In genomic region chr2:207925601-207926000, GRCh38 we compare ENCODE assay signal across 16 cellular contexts.
DNase-seq lines count a peak whose midpoint lies in the region; ATAC-seq and TF ChIP-seq lines count a peak whose summit lies in the region.
"Had no signal": no experiment of that assay in that cellular context is flagged by ENCODE, and none has a peak within 500 bp of the region (broad histone marks: within the 10 kb centered on the region; RNA-seq: fewer than 3 reads in every experiment).

No MANE protein-coding gene starts in this region.

- TF ChIP-seq POLR2A in prostate gland (IDR thresholded peaks at IDR 0.05), result no peak

- peaks cover 24% of the 10 kb centered on the region for H3K4me1 Mint-ChIP-seq in CD4-positive, alpha-beta T cell (ENCODE audit: low read depth)

- H3K27ac Mint-ChIP-seq in CD4-positive, alpha-beta T cell, result peak overlapping the region; percentile 67
- H3K27ac Mint-ChIP-seq: activated T-cell treated with anti-CD3 and anti-CD28 coated beads, Interleukin-2, amount 50 U/mL, for 72 hours; nephron progenitor cell had no signal

- CTCF ChIA-PET in CD4-positive, alpha-beta T cell (lab: Charles Lee), result no interaction called here

- no peak for TF ChIP-seq CTCF in CD4-positive, alpha-beta T cell (IDR thresholded peaks at IDR 0.05)
- TF ChIP-seq CTCF in hepatocyte (IDR thresholded peaks at IDR 0.05; ENCODE audit: poor library complexity), result no peak
- no peak for TF ChIP-seq CTCF in prostate gland (IDR thresholded peaks at IDR 0.05)

- H3K27me3 ChIP-seq in CD4-positive, alpha-beta T cell (ENCODE audit: control insufficient read depth, insufficient read depth, low read length), result no peaks in the 10 kb centered on the region
- no peaks in the 10 kb centered on the region for H3K27me3 ChIP-seq in hepatocyte
- no peaks in the 10 kb centered on the region for H3K27me3 ChIP-seq in prostate gland (replicated peaks; ENCODE audit: insufficient read depth)
- H3K27me3 ChIP-seq: ascending aorta had no signal

- H3K4me1 ChIP-seq in hepatocyte (ENCODE audit: insufficient read depth), result peaks cover 10% of the 10 kb centered on the region
- H3K4me1 ChIP-seq in prostate gland (replicated peaks), result peaks cover 4% of the 10 kb centered on the region
- H3K4me1 ChIP-seq: ascending aorta had no signal

- 97% methylated on average over 8 of the region's 8 CpGs for WGBS in hepatocyte (ENCODE audit: low lambda C conversion rate, missing lambda C conversion rate)
- WGBS in prostate gland, result 93% methylated on average over 8 of the region's 8 CpGs

- no peaks in the 10 kb centered on the region for H3K9me3 ChIP-seq in CD4-positive, alpha-beta T cell (ENCODE audit: control insufficient read depth, low read length)
- H3K9me3 ChIP-seq in hepatocyte (ENCODE audit: low read depth), result no peaks in the 10 kb centered on the region
- H3K9me3 ChIP-seq in prostate gland, result no peaks in the 10 kb centered on the region
- H3K9me3 ChIP-seq: ascending aorta had no signal

- no peaks in the 10 kb centered on the region for H3K79me2 ChIP-seq in hepatocyte

- peak overlapping the region; percentile 46 for H3K4me3 Mint-ChIP-seq in CD4-positive, alpha-beta T cell
- H3K4me3 Mint-ChIP-seq: nephron progenitor cell had no signal

- H3K9me3 Mint-ChIP-seq in CD4-positive, alpha-beta T cell, result no peaks in the 10 kb centered on the region
- H3K9me3 Mint-ChIP-seq: activated T-cell treated with anti-CD3 and anti-CD28 coated beads, Interleukin-2, amount 50 U/mL, for 72 hours; nephron progenitor cell had no signal

- H3K4me2 ChIP-seq in hepatocyte, result peak overlapping the region; percentile 54

- no peak overlapping the region for H2AFZ ChIP-seq in hepatocyte

- no peaks in the 10 kb centered on the region for H3K27me3 Mint-ChIP-seq in CD4-positive, alpha-beta T cell

- no peak overlapping the region for H3K27ac ChIP-seq in CD4-positive, alpha-beta T cell (ENCODE audit: low read depth, low read length)
- H3K27ac ChIP-seq in hepatocyte (peak overlapping the region; percentile 64), prostate gland (peak overlapping the region; percentile 63 to 79)
- H3K27ac ChIP-seq: ascending aorta had no signal

- DNase-seq in CD4-positive, alpha-beta T cell, result no peak
- peak; percentile 40 for DNase-seq in Jurkat, Clone E6-1 (ENCODE audit: low read depth, low spot score)
- DNase-seq in hepatocyte (ENCODE audit: low spot score) (no peak), prostate gland (ENCODE audit: low spot score) (no peak), ecto neural progenitor cell (ENCODE audit: low spot score) (no peak), NK-92 (lab: John Stamatoyannopoulos, UW; ENCODE audit: unreplicated experiment) (no peak), glomerular visceral epithelial cell (ENCODE audit: extremely low spot score) (no peak)
- DNase-seq: activated CD4-positive, alpha-beta T cell treated with anti-CD3 and anti-CD28 coated beads, Interleukin-2, amount 50 U/mL, for 4 hours; activated T-cell treated with anti-CD3 and anti-CD28 coated beads, Interleukin-2, amount 50 U/mL, for 72 hours; cortex of kidney; NCI-H1436 treated with DMSO at 0.1 percent for 48 hours; nephron progenitor cell; stimulated activated CD4-positive, alpha-beta T cell treated with anti-CD3 and anti-CD28 coated beads, Interleukin-2, amount 100 ng/mL, for 24 hours had no signal

- H3K4me3 ChIP-seq in Jurkat, Clone E6-1 (ENCODE audit: low read length), result no peak overlapping the region
- H3K4me3 ChIP-seq in hepatocyte (no peak overlapping the region), prostate gland (no peak overlapping the region)
- H3K4me3 ChIP-seq: ascending aorta, lung had no signal

- H4K20me1 ChIP-seq in hepatocyte (ENCODE audit: insufficient read depth, poor library complexity, severe bottlenecking), result no peaks in the 10 kb centered on the region

- H3K36me3 Mint-ChIP-seq in CD4-positive, alpha-beta T cell (ENCODE audit: low read depth), result peaks cover 32% of the 10 kb centered on the region

- intact Hi-C loops in CD4-positive, alpha-beta T cell (cut with DNase I, micrococcal nuclease), result no loop called here
- intact Hi-C loops in prostate gland (cut with DNase I), result no loop called here

- ATAC-seq in CD4-positive, alpha-beta T cell (ENCODE audit: poor library complexity), result peak; percentile 65
- no peak for ATAC-seq in GM18909 (IDR thresholded peaks at IDR 0.05; ENCODE audit: poor library complexity, unreplicated experiment)
- ATAC-seq: activated T-cell treated with anti-CD3 and anti-CD28 coated beads, Interleukin-2, amount 50 U/mL, for 72 hours had no signal

- H3K9me2 ChIP-seq in hepatocyte (replicated peaks; ENCODE audit: insufficient read depth), result no peaks in the 10 kb centered on the region

- POLR2A ChIA-PET in CD4-positive, alpha-beta T cell (lab: Charles Lee), result interaction anchor here (0.8 kb wide), 1 partner anchor 155 kb away, joined by 3 read pairs; no protein-coding TSS in a partner anchor

- H3K36me3 ChIP-seq in hepatocyte (replicated peaks; ENCODE audit: insufficient read depth, low read depth), result no peaks in the 10 kb centered on the region
- H3K36me3 ChIP-seq in prostate gland, result no peaks in the 10 kb centered on the region
